30 cellular contexts compared by ENCODE assay signal in genomic region chr2:131584380-131584779, GRCh38. TPM values are rescaled to one million over a fixed set of nuclear protein-coding genes. Genes with fewer than 3 reads are reported as not detected.
A peak's percentile ranks its signal among the peaks of the same experiment; 100 is the strongest.
DNase-seq lines count a peak whose midpoint lies in the region; ATAC-seq and TF ChIP-seq lines count a peak whose summit lies in the region.
"Had no signal": no experiment of that assay in that cellular context is flagged by ENCODE, and none has a peak within 500 bp of the region (broad histone marks: within the 10 kb centered on the region; RNA-seq: fewer than 3 reads in every experiment).

No MANE protein-coding gene starts in this region.

- peaks cover 10% of the 10 kb centered on the region for H3K27me3 Mint-ChIP-seq in nephron progenitor cell (ENCODE audit: low read depth, poor library complexity)
- H3K27me3 Mint-ChIP-seq in activated CD8-positive, alpha-beta T cell treated with anti-CD3 and anti-CD28 coated beads, Interleukin-2, amount 10 ng/mL, durations not matched to agents 7 days and 5 days (ENCODE audit: low read depth): peaks cover 29% of the 10 kb centered on the region

- H3K4me1 ChIP-seq in DOHH2 (ENCODE audit: control insufficient read depth, low read length): peaks cover 100% of the 10 kb centered on the region
- H3K4me1 ChIP-seq: A549, BE2C, body of pancreas, transverse colon had no signal

- H3K27me3 ChIP-seq in DOHH2 (ENCODE audit: control insufficient read depth, low read length): no peaks in the 10 kb centered on the region
- H3K27me3 ChIP-seq: BE2C, body of pancreas, hepatocyte, MG63, ovary had no signal

- no peaks in the 10 kb centered on the region for H3K36me3 Mint-ChIP-seq in nephron progenitor cell (ENCODE audit: low read depth)
- no peaks in the 10 kb centered on the region for H3K36me3 Mint-ChIP-seq in activated CD8-positive, alpha-beta T cell treated with anti-CD3 and anti-CD28 coated beads, Interleukin-2, amount 10 ng/mL, durations not matched to agents 7 days and 5 days (ENCODE audit: low read depth)
- H3K36me3 Mint-ChIP-seq: immature natural killer cell, natural killer cell had no signal

- TF ChIP-seq CTCF in DOHH2 (IDR thresholded peaks at IDR 0.05; ENCODE audit: low read depth, low read length, poor library complexity, severe bottlenecking) (no peak), nephron progenitor cell (IDR thresholded peaks at IDR 0.05) (no peak)

- peaks cover 11% of the 10 kb centered on the region for H3K36me3 ChIP-seq in DOHH2 (ENCODE audit: control insufficient read depth, low read length)
- H3K36me3 ChIP-seq: BE2C, MG63, ovary, spleen, transverse colon had no signal

- peak overlapping the region; percentile 51 for H3K4me3 ChIP-seq in DOHH2 (ENCODE audit: low read length)
- H3K4me3 ChIP-seq: A549, body of pancreas, hepatocyte, MG63, ovary, spleen, transverse colon had no signal

- no peaks in the 10 kb centered on the region for H3K9me3 ChIP-seq in DOHH2 (ENCODE audit: control insufficient read depth, insufficient read depth, low read length)
- H3K9me3 ChIP-seq: A549, BE2C, body of pancreas, MG63, ovary, spleen, transverse colon had no signal

- peaks cover 36% of the 10 kb centered on the region for H3F3A ChIP-seq in DOHH2 (ENCODE audit: control insufficient read depth, insufficient read depth)

- DNase-seq in SKM-1 (lab: John Stamatoyannopoulos, UW; ENCODE audit: unreplicated experiment): peak; percentile 1
- DNase-seq in nephron progenitor cell: no peak
- DNase-seq in NCI-H2227 (lab: John Stamatoyannopoulos, UW; ENCODE audit: unreplicated experiment): no peak
- DNase-seq in activated CD8-positive, alpha-beta T cell treated with anti-CD3 and anti-CD28 coated beads, Interleukin-2, amount 10 ng/mL, durations not matched to agents 7 days and 5 days: no peak
- no peak for DNase-seq in mucosa of gallbladder (ENCODE audit: low spot score)
- DNase-seq: activated CD4-positive, alpha-beta T cell treated with anti-CD3 and anti-CD28 coated beads, Interleukin-2, amount 50 U/mL, for 48 hours; activated CD4-positive, CD25-positive, alpha-beta regulatory T cell; activated naive CD8-positive, alpha-beta T cell treated with anti-CD3 and anti-CD28 coated beads, Interleukin-2, amount 50 U/mL, for 24 hours; BE2C; body of pancreas; DMS79 treated with DMSO at 0.1 percent for 48 hours; effector CD4-positive, alpha-beta T cell; erythroblast; foreskin fibroblast; GOT3; immature natural killer cell; MG63; natural killer cell; NCI-H187 treated with DMSO at 0.1 percent for 48 hours; NCI-H2227 treated with DMSO at 0.1 percent for 48 hours; ovary; spleen; stimulated activated CD4-positive, alpha-beta T cell treated with anti-CD3 and anti-CD28 coated beads, Interleukin-4, amount 100 ng/mL, for 4 hours; stimulated activated naive CD8-positive, alpha-beta T cell treated with anti-CD3 and anti-CD28 coated beads, Interleukin-15, amount 100 ng/mL, for 72 hours; transverse colon had no signal

- peaks cover 9% of the 10 kb centered on the region for H3K79me2 ChIP-seq in DOHH2 (ENCODE audit: control insufficient read depth, low read length)
- H3K79me2 ChIP-seq: hepatocyte had no signal

- peak overlapping the region; percentile 78 for H3K4me2 ChIP-seq in DOHH2 (ENCODE audit: low read length)
- H3K4me2 ChIP-seq: A549, hepatocyte had no signal

- CTCF ChIA-PET in activated CD8-positive, alpha-beta T cell treated with anti-CD3 and anti-CD28 coated beads, Interleukin-2, amount 10 ng/mL, durations not matched to agents 7 days and 5 days (lab: Charles Lee): no interaction called here

- H3K9me3 Mint-ChIP-seq in nephron progenitor cell: peaks cover 5% of the 10 kb centered on the region
- no peaks in the 10 kb centered on the region for H3K9me3 Mint-ChIP-seq in activated CD8-positive, alpha-beta T cell treated with anti-CD3 and anti-CD28 coated beads, Interleukin-2, amount 10 ng/mL, durations not matched to agents 7 days and 5 days (ENCODE audit: insufficient read depth)
- H3K9me3 Mint-ChIP-seq: activated naive CD8-positive, alpha-beta T cell treated with anti-CD3 and anti-CD28 coated beads, Interleukin-2, amount 50 U/mL, for 24 hours; natural killer cell; stimulated activated naive CD8-positive, alpha-beta T cell treated with anti-CD3 and anti-CD28 coated beads, Interleukin-15, amount 100 ng/mL, for 72 hours had no signal

- H3K27ac ChIP-seq in DOHH2 (ENCODE audit: low read depth, low read length): peak overlapping the region; percentile 90
- H3K27ac ChIP-seq: A549, body of pancreas, hepatocyte, ovary, spleen, transverse colon had no signal

- no peak overlapping the region for H3K4me3 Mint-ChIP-seq in nephron progenitor cell
- no peak overlapping the region for H3K4me3 Mint-ChIP-seq in activated CD8-positive, alpha-beta T cell treated with anti-CD3 and anti-CD28 coated beads, Interleukin-2, amount 10 ng/mL, durations not matched to agents 7 days and 5 days
- H3K4me3 Mint-ChIP-seq: activated naive CD8-positive, alpha-beta T cell treated with anti-CD3 and anti-CD28 coated beads, Interleukin-2, amount 50 U/mL, for 24 hours; immature natural killer cell; natural killer cell; stimulated activated naive CD8-positive, alpha-beta T cell treated with anti-CD3 and anti-CD28 coated beads, Interleukin-15, amount 100 ng/mL, for 72 hours had no signal

- no peaks in the 10 kb centered on the region for H3K9me2 ChIP-seq in DOHH2 (replicated peaks; ENCODE audit: control insufficient read depth, low read length)

- H4K20me1 ChIP-seq in DOHH2 (ENCODE audit: control insufficient read depth, insufficient read depth, low read depth, low read length): no peaks in the 10 kb centered on the region

- peaks cover 7% of the 10 kb centered on the region for H3K4me1 Mint-ChIP-seq in nephron progenitor cell
- H3K4me1 Mint-ChIP-seq in activated CD8-positive, alpha-beta T cell treated with anti-CD3 and anti-CD28 coated beads, Interleukin-2, amount 10 ng/mL, durations not matched to agents 7 days and 5 days (ENCODE audit: low read depth): no peaks in the 10 kb centered on the region
- H3K4me1 Mint-ChIP-seq: activated naive CD8-positive, alpha-beta T cell treated with anti-CD3 and anti-CD28 coated beads, Interleukin-2, amount 50 U/mL, for 24 hours; immature natural killer cell; natural killer cell; stimulated activated naive CD8-positive, alpha-beta T cell treated with anti-CD3 and anti-CD28 coated beads, Interleukin-15, amount 100 ng/mL, for 72 hours had no signal

- POLR2A ChIA-PET in activated CD8-positive, alpha-beta T cell treated with anti-CD3 and anti-CD28 coated beads, Interleukin-2, amount 10 ng/mL, durations not matched to agents 7 days and 5 days (lab: Charles Lee): no interaction called here

- ATAC-seq in GM18868 (IDR thresholded peaks at IDR 0.05; ENCODE audit: unreplicated experiment) (peak; percentile 20), HG03342 (IDR thresholded peaks at IDR 0.05; ENCODE audit: unreplicated experiment) (peak; percentile 29)
- ATAC-seq in activated CD8-positive, alpha-beta T cell treated with anti-CD3 and anti-CD28 coated beads, Interleukin-2, amount 10 ng/mL, durations not matched to agents 7 days and 5 days: no peak
- ATAC-seq: A549; activated naive CD8-positive, alpha-beta T cell treated with anti-CD3 and anti-CD28 coated beads, Interleukin-2, amount 50 U/mL, for 24 hours; body of pancreas; natural killer cell; stimulated activated naive CD8-positive, alpha-beta T cell treated with anti-CD3 and anti-CD28 coated beads, Interleukin-15, amount 100 ng/mL, for 72 hours had no signal

- H3K27ac Mint-ChIP-seq in nephron progenitor cell: no peak overlapping the region
- H3K27ac Mint-ChIP-seq in activated CD8-positive, alpha-beta T cell treated with anti-CD3 and anti-CD28 coated beads, Interleukin-2, amount 10 ng/mL, durations not matched to agents 7 days and 5 days: no peak overlapping the region
- H3K27ac Mint-ChIP-seq: activated naive CD8-positive, alpha-beta T cell treated with anti-CD3 and anti-CD28 coated beads, Interleukin-2, amount 50 U/mL, for 24 hours; immature natural killer cell; natural killer cell; stimulated activated naive CD8-positive, alpha-beta T cell treated with anti-CD3 and anti-CD28 coated beads, Interleukin-15, amount 100 ng/mL, for 72 hours had no signal

RNA-seq across cellular contexts. Expression of gene CCDC74A, which starts 56.7 kb away (rescaled TPM):
- total RNA-seq in activated CD8-positive, alpha-beta T cell treated with anti-CD3 and anti-CD28 coated beads, Interleukin-2, amount 10 ng/mL, durations not matched to agents 7 days and 5 days: 10 to 100 TPM in 1 of 2 experiments, 1 to 10 TPM in 1; 9.4 to 10.0 TPM
- 11.5 TPM for total RNA-seq in mucosa of gallbladder
